ENCODE assay signal across 9 cellular contexts in genomic region chr11:73596547-73596946, GRCh38. TPM values are rescaled to one million over a fixed set of nuclear protein-coding genes. Genes with fewer than 3 reads are reported as not detected.
DNase-seq lines count a peak whose midpoint lies in the region; ATAC-seq and TF ChIP-seq lines count a peak whose summit lies in the region.
"Had no signal": no experiment of that assay in that cellular context is flagged by ENCODE, and none has a peak within 500 bp of the region (broad histone marks: within the 10 kb centered on the region; RNA-seq: fewer than 3 reads in every experiment).

No MANE protein-coding gene starts in this region.

- H3K9me3 ChIP-seq in right cardiac atrium (ENCODE audit: control insufficient read depth, low read length) (no peaks in the 10 kb centered on the region), right atrium auricular region (no peaks in the 10 kb centered on the region), iPS-20b (ENCODE audit: insufficient read depth, low read depth, low read length) (no peaks in the 10 kb centered on the region), vagina (no peaks in the 10 kb centered on the region)
- H3K9me3 ChIP-seq: stomach had no signal

- WGBS in right cardiac atrium: 93% methylated on average over 2 of the region's 2 CpGs

- no peak for TF ChIP-seq CTCF in right atrium auricular region (IDR thresholded peaks at IDR 0.05)
- TF ChIP-seq CTCF in vagina (IDR thresholded peaks at IDR 0.05): no peak

- no peak for TF ChIP-seq POLR2A in vagina (IDR thresholded peaks at IDR 0.05)

- H3K27ac Mint-ChIP-seq in activated naive CD4-positive, alpha-beta T cell treated with anti-CD3 and anti-CD28 coated beads, Interleukin-2, amount 50 U/mL, for 72 hours: peak overlapping the region; percentile 62 to 95

- H3K36me3 ChIP-seq in right atrium auricular region: no peaks in the 10 kb centered on the region
- H3K36me3 ChIP-seq in iPS-20b (ENCODE audit: insufficient read depth, low read depth, low read length): no peaks in the 10 kb centered on the region
- H3K36me3 ChIP-seq in vagina: no peaks in the 10 kb centered on the region
- H3K36me3 ChIP-seq: stomach had no signal

- no peak overlapping the region; the same call in 1 of the 2 replicates for H3K9ac ChIP-seq in iPS-20b (ENCODE audit: low read depth, low read length)

- H3K36me3 Mint-ChIP-seq in activated naive CD4-positive, alpha-beta T cell treated with anti-CD3 and anti-CD28 coated beads, Interleukin-2, amount 50 U/mL, for 72 hours: peaks cover 11 to 17% of the 10 kb centered on the region in 2 donors

- H3K27me3 ChIP-seq in right cardiac atrium (ENCODE audit: control insufficient read depth, insufficient read depth) (no peaks in the 10 kb centered on the region), right atrium auricular region (no peaks in the 10 kb centered on the region), iPS-20b (ENCODE audit: insufficient read depth, low read length) (no peaks in the 10 kb centered on the region), vagina (no peaks in the 10 kb centered on the region)
- H3K27me3 ChIP-seq: stomach had no signal

- no peak for ATAC-seq in right cardiac atrium
- ATAC-seq in activated naive CD4-positive, alpha-beta T cell treated with anti-CD3 and anti-CD28 coated beads, Interleukin-2, amount 50 U/mL, for 72 hours: no peak

- H3K27ac ChIP-seq in right cardiac atrium (ENCODE audit: low read length): no peak overlapping the region
- no peak overlapping the region for H3K27ac ChIP-seq in right atrium auricular region
- H3K27ac ChIP-seq in iPS-20b (ENCODE audit: low read length): no peak overlapping the region
- H3K27ac ChIP-seq in vagina: no peak overlapping the region

- H3K9me3 Mint-ChIP-seq in activated naive CD4-positive, alpha-beta T cell treated with anti-CD3 and anti-CD28 coated beads, Interleukin-2, amount 50 U/mL, for 72 hours: no peaks in the 10 kb centered on the region

- intact Hi-C loops in right cardiac atrium (cut with DNase I) (loop anchor here in 1 of 4 donors (10.0 kb wide), 1 partner anchor 192 kb away; no protein-coding TSS in a partner anchor), vagina (cut with DNase I) (loop anchor here (10.0 kb wide), 1 partner anchor 1132 kb away; no protein-coding TSS in a partner anchor)

- DNase-seq in right cardiac atrium (no peak), right atrium auricular region (ENCODE audit: low spot score) (no peak), vagina (ENCODE audit: extremely low spot score in 2 of 2) (no peak), nucleus accumbens (lab: John Stamatoyannopoulos, UW) (no peak), mesenteric fat pad (ENCODE audit: low spot score) (no peak), SHP77 (lab: John Stamatoyannopoulos, UW) (no peak)
- no peak for DNase-seq in activated naive CD4-positive, alpha-beta T cell treated with anti-CD3 and anti-CD28 coated beads, Interleukin-2, amount 50 U/mL, for 72 hours (ENCODE audit: low spot score in 2 of 2)
- DNase-seq: stomach had no signal

- H3K4me1 ChIP-seq in right cardiac atrium (ENCODE audit: control insufficient read depth, insufficient read depth, low read length) (peaks cover 12% of the 10 kb centered on the region), right atrium auricular region (peaks cover 0 to 21% of the 10 kb centered on the region in 2 donors), iPS-20b (ENCODE audit: insufficient read depth, low read length) (peaks cover 7% of the 10 kb centered on the region; the same call in 1 of the 2 replicates), vagina (peaks cover 37% of the 10 kb centered on the region)

- H3K4me3 ChIP-seq in right cardiac atrium (ENCODE audit: low read length): peak overlapping the region; percentile 95
- peak overlapping the region in 1 of 2 donors; percentile 85 for H3K4me3 ChIP-seq in right atrium auricular region
- H3K4me3 ChIP-seq in iPS-20b (ENCODE audit: low read length): peak overlapping the region; percentile 78
- H3K4me3 ChIP-seq in vagina: peak overlapping the region; percentile 82 to 97

RNA-seq across cellular contexts. Expression of gene FAM168A, which starts 1.4 kb away (rescaled TPM):
- total RNA-seq in right cardiac atrium: 10 to 100 TPM; 35.8 to 46.2 (median 41.2) TPM
- 14.2 TPM for polyA plus RNA-seq in right cardiac atrium
- 10 to 100 TPM; 30.9 to 40.8 TPM for total RNA-seq in right atrium auricular region
- total RNA-seq in activated naive CD4-positive, alpha-beta T cell treated with anti-CD3 and anti-CD28 coated beads, Interleukin-2, amount 50 U/mL, for 72 hours: 10 to 100 TPM; 16.6 to 23.4 TPM
- total RNA-seq in vagina: 21.4 TPM
- 30.2 TPM for total RNA-seq in mesenteric fat pad

RNA-seq across cellular contexts. Expression of gene PLEKHB1, which starts 49.8 kb away (rescaled TPM):
- 10 to 100 TPM; 11.7 to 31.5 (median 19.9) TPM for total RNA-seq in right cardiac atrium
- polyA plus RNA-seq in right cardiac atrium: 15.6 TPM
- 10 to 100 TPM; 13.0 to 23.8 TPM for total RNA-seq in right atrium auricular region
- 10 to 100 TPM; 16.4 to 19.9 TPM for total RNA-seq in activated naive CD4-positive, alpha-beta T cell treated with anti-CD3 and anti-CD28 coated beads, Interleukin-2, amount 50 U/mL, for 72 hours
- 7.9 TPM for total RNA-seq in vagina
- total RNA-seq in mesenteric fat pad: 0.58 TPM
